ENCODE assay signal across 8 cellular contexts in the genomic region with DNA sequence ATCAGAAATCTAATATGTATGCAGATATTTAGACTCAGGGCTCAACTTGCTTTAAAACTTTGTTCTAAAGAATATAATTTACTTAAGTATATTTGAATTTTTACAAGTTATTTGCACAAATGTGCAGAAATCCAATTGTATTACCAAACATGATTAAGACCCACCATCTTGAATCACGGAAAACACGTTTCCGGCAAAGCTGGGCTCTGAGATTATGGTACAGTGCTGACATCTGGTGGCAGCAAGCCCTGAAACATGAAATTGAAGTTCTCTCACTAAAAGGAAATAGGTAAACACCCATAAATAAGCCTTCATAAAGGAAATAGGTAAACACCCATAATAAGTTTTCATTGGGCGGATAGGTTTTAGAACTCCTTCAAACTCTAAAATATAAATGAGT.
DNase-seq lines count a peak whose midpoint lies in the region; FAIRE-seq lines count a peak whose summit lies in the region.

No MANE protein-coding gene starts in this region.

- H3K4me1 ChIP-seq in HAP-1, result no peaks in the 10 kb centered on the region; the same call in 1 of the 2 replicates

- H3K27me3 ChIP-seq in HAP-1 (ENCODE audit: low read depth), result no peaks in the 10 kb centered on the region

- H3K36me3 ChIP-seq in HAP-1 (replicated peaks), result no peaks in the 10 kb centered on the region

- peak; percentile 91 for FAIRE-seq in endometrium (lab: Jason Lieb, UNC)

- peak; percentile 59 for DNase-seq in COLO829 (ENCODE audit: low spot score)
- peak; percentile 54 to 79 for DNase-seq in HAP-1 (ENCODE audit: low spot score in 2 of 2)
- peak; percentile 32 for DNase-seq in NCI-H82 treated with DMSO at 0.1 percent for 48 hours (lab: John Stamatoyannopoulos, UW; ENCODE audit: unreplicated experiment)
- peak; percentile 17 to 21 for DNase-seq in activated CD8-positive, alpha-beta memory T cell treated with anti-CD3 and anti-CD28 coated beads for 4 hours (ENCODE audit: low read depth in 2 of 2)
- DNase-seq in myocyte (ENCODE audit: low read depth), result peak; percentile 58
- DNase-seq in stimulated activated naive CD4-positive, alpha-beta T cell (lab: John Stamatoyannopoulos, UW), result peak; percentile 10 to 63 (median 30)
- no peak for DNase-seq in cortex of kidney (lab: John Stamatoyannopoulos, UW)

- in situ Hi-C loops in HAP-1 (cut with MboI; ENCODE audit: low sequenced_read_pairs), result loop anchor here (25.0 kb wide), 1 partner anchor 1770 kb away; no protein-coding TSS in a partner anchor

- H3K4me3 ChIP-seq in HAP-1, result no peak overlapping the region

- no peaks in the 10 kb centered on the region; the same call in 1 of the 2 replicates for H3K9me3 ChIP-seq in HAP-1
